8 cellular contexts compared by ENCODE assay signal in the genomic region with DNA sequence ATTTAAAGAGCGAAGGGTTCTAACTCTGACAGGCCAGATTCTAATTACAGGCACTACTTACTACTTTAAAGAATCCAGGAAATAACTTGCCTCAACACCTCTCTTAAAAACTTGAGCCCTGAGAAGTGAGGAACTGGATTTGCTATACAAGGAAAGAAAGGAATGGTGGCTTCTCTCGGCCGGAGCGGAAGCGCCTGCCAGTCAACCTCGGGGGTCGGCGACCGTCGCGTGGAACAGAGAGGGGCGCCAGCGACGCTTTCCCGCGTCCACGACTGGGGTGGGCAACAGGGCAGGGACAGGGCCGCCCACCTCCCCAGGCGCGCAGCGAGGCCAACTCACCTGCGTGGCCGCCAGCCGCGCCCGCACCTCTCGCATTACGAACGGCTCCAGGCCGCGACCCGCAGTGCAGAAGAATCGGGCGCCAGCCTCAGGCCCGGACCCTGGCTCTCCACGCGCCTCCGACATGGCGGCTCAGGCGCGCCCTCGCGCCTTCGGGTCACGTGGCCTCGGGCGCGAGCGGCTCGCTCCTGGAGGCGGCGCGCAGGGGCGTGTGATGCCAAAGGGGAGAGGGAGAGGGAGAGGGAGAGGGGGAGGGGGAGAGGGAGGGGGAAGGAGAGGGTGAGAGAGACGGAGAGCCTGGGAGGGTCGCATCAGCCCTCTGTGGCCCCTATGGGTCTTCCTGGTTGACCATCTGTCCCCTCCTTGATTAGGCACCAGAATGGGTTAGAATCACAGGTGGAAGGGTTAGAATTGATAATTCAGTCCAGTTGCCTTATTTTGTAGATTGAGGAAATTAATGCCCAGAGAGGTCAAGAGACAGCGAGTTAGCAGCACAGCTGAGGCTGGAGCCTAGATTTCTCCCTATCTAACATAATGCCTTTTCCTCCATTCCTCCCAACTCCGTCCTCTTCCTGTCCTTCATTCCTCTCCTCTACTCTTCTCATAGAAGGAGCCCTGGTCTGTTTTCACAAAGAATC. TPM values are rescaled to one million over a fixed set of nuclear protein-coding genes. Genes with fewer than 3 reads are reported as not detected.
DNase-seq lines count a peak whose midpoint lies in the region; ATAC-seq and TF ChIP-seq lines count a peak whose summit lies in the region.

A gene with protein sequence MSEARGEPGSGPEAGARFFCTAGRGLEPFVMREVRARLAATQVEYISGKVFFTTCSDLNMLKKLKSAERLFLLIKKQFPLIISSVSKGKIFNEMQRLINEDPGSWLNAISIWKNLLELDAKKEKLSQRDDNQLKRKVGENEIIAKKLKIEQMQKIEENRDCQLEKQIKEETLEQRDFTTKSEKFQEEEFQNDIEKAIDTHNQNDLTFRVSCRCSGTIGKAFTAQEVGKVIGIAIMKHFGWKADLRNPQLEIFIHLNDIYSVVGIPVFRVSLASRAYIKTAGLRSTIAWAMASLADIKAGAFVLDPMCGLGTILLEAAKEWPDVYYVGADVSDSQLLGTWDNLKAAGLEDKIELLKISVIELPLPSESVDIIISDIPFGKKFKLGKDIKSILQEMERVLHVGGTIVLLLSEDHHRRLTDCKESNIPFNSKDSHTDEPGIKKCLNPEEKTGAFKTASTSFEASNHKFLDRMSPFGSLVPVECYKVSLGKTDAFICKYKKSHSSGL (minus strand): TSS at position 484 of the 977 bp plus-strand sequence. CDS start 19 bp downstream, at position 465.

- H3K27me3 ChIP-seq in HL-60 (ENCODE audit: insufficient read depth, poor library complexity, severe bottlenecking) (no peaks in the 10 kb centered on the region), OCI-LY1 (ENCODE audit: insufficient read depth, low read length) (no peaks in the 10 kb centered on the region)

- peaks cover 50% of the 10 kb centered on the region for H3K4me1 ChIP-seq in OCI-LY1 (ENCODE audit: insufficient read depth, low read length, severe bottlenecking)

- H3K79me2 ChIP-seq in OCI-LY1 (ENCODE audit: insufficient read depth, low read length) = peaks cover 47% of the 10 kb centered on the region

- no peaks in the 10 kb centered on the region for H3K9me3 ChIP-seq in OCI-LY1 (ENCODE audit: low read length)

- H3K4me3 ChIP-seq in HL-60 (replicated peaks; ENCODE audit: insufficient read depth, low read length) = peak within 1 kb of the TSS; percentile 74
- H3K4me3 ChIP-seq in OCI-LY1 (ENCODE audit: low read depth, low read length, poor library complexity, severe bottlenecking) = peak within 1 kb of the TSS; percentile 89
- peak within 1 kb of the TSS; percentile 83 for H3K4me3 ChIP-seq in epithelial cell of proximal tubule (ENCODE audit: low read depth, low read length)

- no peaks in the 10 kb centered on the region for H4K20me1 ChIP-seq in OCI-LY1 (ENCODE audit: insufficient read depth, low read length)

- peaks cover 36% of the 10 kb centered on the region for H3K36me3 ChIP-seq in OCI-LY1 (ENCODE audit: insufficient read depth, low read length)

- peak within 1 kb of the TSS; percentile 78; the same call in 1 of the 2 replicates for H2AFZ ChIP-seq in OCI-LY1 (ENCODE audit: low read length)

- H3K4me2 ChIP-seq in OCI-LY1 (ENCODE audit: low read length) = peak within 1 kb of the TSS; percentile 87

- peak; percentile 81 for ATAC-seq in GM19463 (IDR thresholded peaks at IDR 0.05; ENCODE audit: unreplicated experiment)

- no peaks in the 10 kb centered on the region for H3K9me2 ChIP-seq in OCI-LY1 (ENCODE audit: low read depth, low read length)

- H3K9ac ChIP-seq in OCI-LY1 (ENCODE audit: low read length) = peak within 1 kb of the TSS; percentile 93

- peak; percentile 81 for DNase-seq in COR-L47 (lab: John Stamatoyannopoulos, UW)
- DNase-seq in HL-60 (ENCODE audit: low read depth in 1 of 2, low spot score in 1 of 2) = peak; percentile 59 to 74
- peak; percentile 39 for DNase-seq in activated T-cell treated with anti-CD3 and anti-CD28 coated beads for 4 hours
- DNase-seq in epithelial cell of proximal tubule (ENCODE audit: low read depth) = peak; percentile 7
- DNase-seq in mucosa of gallbladder (ENCODE audit: low spot score) = peak; percentile 54
- DNase-seq in stimulated activated CD8-positive, alpha-beta memory T cell treated with anti-CD3 and anti-CD28 coated beads, Interleukin-4, amount 100 ng/mL, for 24 hours (ENCODE audit: low read depth) = peak; percentile 50

- no peak for TF ChIP-seq CTCF in HL-60 (IDR thresholded peaks at IDR 0.05; ENCODE audit: insufficient read depth, low read length)
- TF ChIP-seq CTCF in OCI-LY1 (IDR thresholded peaks at IDR 0.05; ENCODE audit: low read length) = no peak
- TF ChIP-seq CTCF in epithelial cell of proximal tubule (conservative IDR thresholded peaks at IDR 0.05; ENCODE audit: low read depth, low read length) = no peak

- peak within 1 kb of the TSS; percentile 96 for H3K27ac ChIP-seq in HL-60 (replicated peaks)
- peak within 1 kb of the TSS; percentile 1 for H3K27ac ChIP-seq in OCI-LY1 (ENCODE audit: low read depth, low read length, poor library complexity, severe bottlenecking)

- H3F3A ChIP-seq in OCI-LY1 (ENCODE audit: insufficient read depth, low read length) = no peaks in the 10 kb centered on the region

RNA-seq across cellular contexts. Expression of the gene that starts here (rescaled TPM):
- 5.2 and 6.7 TPM in 2 replicates for total RNA-seq in epithelial cell of proximal tubule
- 6.2 TPM for total RNA-seq in mucosa of gallbladder

Comparison
In these comparisons a context has a peak if more than half of its experiments do, and no peak if none do; other contexts are left out.
1. Peak in every context shown above with its lines: DNase-seq, ATAC-seq, H3K4me3 ChIP-seq and H3K27ac ChIP-seq.
2. DNase-seq: peak in every context shown above with its lines; median percentile 81 in COR-L47; 66 in HL-60; 54 in mucosa of gallbladder; 50 in stimulated activated CD8-positive, alpha-beta memory T cell treated with anti-CD3 and anti-CD28 coated beads, Interleukin-4, amount 100 ng/mL, for 24 hours; 39 in activated T-cell treated with anti-CD3 and anti-CD28 coated beads for 4 hours; 7 in epithelial cell of proximal tubule.